Comparison of ENCODE assay signal across 27 cellular contexts in genomic region chr7:103952408-103952807, GRCh38. TPM values are rescaled to one million over a fixed set of nuclear protein-coding genes. Genes with fewer than 3 reads are reported as not detected.
"Had no signal": no experiment of that assay in that cellular context is flagged by ENCODE, and none has a peak within 500 bp of the region (broad histone marks: within the 10 kb centered on the region; RNA-seq: fewer than 3 reads in every experiment).

No MANE protein-coding gene starts in this region.

- H3K27ac ChIP-seq: colonic mucosa, coronary artery, dorsolateral prefrontal cortex, epithelial cell of prostate, esophagus muscularis mucosa, esophagus squamous epithelium, foreskin keratinocyte, gastrocnemius medialis, gastroesophageal sphincter, heart left ventricle, heart right ventricle had no signal

- H3K27me3 ChIP-seq: colonic mucosa, esophagus muscularis mucosa, esophagus squamous epithelium, foreskin keratinocyte, gastroesophageal sphincter, heart left ventricle had no signal

- H3K36me3 ChIP-seq: colonic mucosa, esophagus muscularis mucosa, esophagus squamous epithelium, gastrocnemius medialis, gastroesophageal sphincter, heart left ventricle, heart right ventricle had no signal

- FAIRE-seq: colon, endometrium, endothelial cell of umbilical vein, frontal cortex had no signal

- DNase-seq: colonic mucosa; cortex of kidney; dermis blood vessel endothelial cell; dorsolateral prefrontal cortex; effector CD4-positive, alpha-beta T cell; effector CD8-positive, alpha-beta T cell; effector memory CD4-positive, alpha-beta T cell; effector memory CD8-positive, alpha-beta T cell; endodermal cell; erythroblast; esophagus squamous epithelium; foreskin fibroblast; foreskin keratinocyte; foreskin melanocyte; gastrocnemius medialis; glutamatergic neuron; head of caudate nucleus; heart left ventricle; heart right ventricle had no signal

- H3K9me3 ChIP-seq: colonic mucosa, esophagus muscularis mucosa, esophagus squamous epithelium, gastrocnemius medialis, gastroesophageal sphincter, heart left ventricle had no signal

- H3K4me3 ChIP-seq: colonic mucosa, coronary artery, dorsolateral prefrontal cortex, esophagus muscularis mucosa, esophagus squamous epithelium, gastrocnemius medialis, gastroesophageal sphincter, heart left ventricle, heart right ventricle had no signal

RNA-seq across cellular contexts. Expression of gene RELN, which starts 37.0 kb away (rescaled TPM):
- polyA plus RNA-seq: foreskin keratinocyte had no signal
